ENCODE assay signal across 8 cellular contexts in the genomic region with DNA sequence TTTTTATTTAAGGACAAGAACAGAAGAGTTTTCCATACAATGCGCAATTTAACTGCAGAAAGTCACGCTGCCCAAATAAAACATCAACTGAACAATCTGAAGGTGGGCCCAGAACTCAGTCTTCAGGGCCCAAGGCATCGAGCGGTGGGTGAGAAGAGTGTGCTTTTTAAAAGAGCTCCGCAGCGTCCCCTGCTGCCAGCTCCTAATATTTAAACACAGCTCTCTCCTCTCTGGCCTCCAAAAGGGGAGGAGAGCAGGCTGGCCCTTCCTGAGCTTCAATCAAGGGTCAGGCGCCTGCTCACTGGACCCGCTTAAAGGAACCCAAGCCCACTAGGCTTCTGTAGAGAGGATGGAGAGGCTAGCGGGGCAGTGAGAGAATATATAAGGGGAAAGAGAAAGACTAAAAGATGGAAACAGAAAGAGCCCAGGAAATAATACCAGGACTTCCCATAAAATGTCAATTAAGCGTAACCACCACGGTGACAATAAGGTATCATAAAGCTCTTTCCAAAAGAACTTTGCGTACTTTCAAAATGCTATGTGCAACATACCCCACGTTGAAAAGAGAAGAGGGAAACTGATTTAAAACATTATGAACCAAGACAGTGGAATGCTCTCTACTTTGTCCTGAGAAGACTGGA. TPM values are rescaled to one million over a fixed set of nuclear protein-coding genes. Genes with fewer than 3 reads are reported as not detected.
DNase-seq lines count a peak whose midpoint lies in the region; ATAC-seq, FAIRE-seq and TF ChIP-seq lines count a peak whose summit lies in the region.

No MANE protein-coding gene starts in this region.

- TF ChIP-seq EP300 in SK-N-SH (IDR thresholded peaks at IDR 0.05; ENCODE audit: borderline replicate concordance in 1 of 2, low read depth in 1 of 2, low read length in 1 of 2) = no peak

- H4K91ac ChIP-seq in trophoblast cell (ENCODE audit: low read depth, low read length) = no peak overlapping the region

- no peak overlapping the region for H3K18ac ChIP-seq in trophoblast cell (ENCODE audit: low read length)

- intact Hi-C loops in head of caudate nucleus (cut with DNase I) = loop anchor here (5.0 kb wide), 3 partner anchors 51 to 209 kb away; a partner anchor contains a TSS

- TF ChIP-seq RAD21 in SK-N-SH (IDR thresholded peaks at IDR 0.05; ENCODE audit: low read length) = peak; percentile 83

- H3K4me1 ChIP-seq in Karpas-422 (ENCODE audit: low read length) = peaks cover 80% of the 10 kb centered on the region
- H3K4me1 ChIP-seq in SK-N-SH (ENCODE audit: control insufficient read depth in 1 of 2, insufficient read depth in 2 of 2, low read depth in 1 of 2, low read length in 1 of 2) = peaks cover 12 to 52% of the 10 kb centered on the region in 2 experiments; a peak in 2 of 4 replicates
- peaks cover 10% of the 10 kb centered on the region in 2 experiments for H3K4me1 ChIP-seq in trophoblast cell (ENCODE audit: control insufficient read depth in 1 of 2, insufficient read depth in 2 of 2, low read length in 2 of 2)

- H2AFZ ChIP-seq in Karpas-422 (ENCODE audit: low read length) (no peak overlapping the region), SK-N-SH (ENCODE audit: low read depth) (no peak overlapping the region), trophoblast cell (ENCODE audit: insufficient read depth, low read length, poor library complexity) (no peak overlapping the region)

- H3K9me3 ChIP-seq in Karpas-422 (ENCODE audit: low read length) (no peaks in the 10 kb centered on the region), SK-N-SH (no peaks in the 10 kb centered on the region), trophoblast cell (ENCODE audit: insufficient read depth, low read depth, low read length) (peaks cover 5% of the 10 kb centered on the region)

- H3K9ac ChIP-seq in Karpas-422 (ENCODE audit: low read length) (peak overlapping the region; percentile 96), SK-N-SH (no peak overlapping the region), trophoblast cell (ENCODE audit: low read length) (no peak overlapping the region)

- DNase-seq in DMS53 treated with DMSO at 0.1 percent for 48 hours (lab: John Stamatoyannopoulos, UW; ENCODE audit: unreplicated experiment) (peak; percentile 42), Karpas-422 (peak; percentile 95), SK-N-SH (peak; percentile 84), head of caudate nucleus (peak; percentile 75 to 97 (median 91)), trophoblast cell (peak; percentile 76 to 91), urothelium cell line (ENCODE audit: low spot score) (peak; percentile 72)
- peak; percentile 76 for DNase-seq in activated naive CD8-positive, alpha-beta T cell treated with anti-CD3 and anti-CD28 coated beads, Interleukin-2, amount 10 ng/mL, durations not matched to agents 7 days and 5 days

- peak; percentile 41 for ATAC-seq in GM21529 (IDR thresholded peaks at IDR 0.05; ENCODE audit: unreplicated experiment)
- ATAC-seq in activated naive CD8-positive, alpha-beta T cell treated with anti-CD3 and anti-CD28 coated beads, Interleukin-2, amount 10 ng/mL, durations not matched to agents 7 days and 5 days (ENCODE audit: low read depth) = peak; percentile 31

- H4K20me1 ChIP-seq in Karpas-422 (ENCODE audit: insufficient read depth, low read depth, low read length) (peaks cover 11% of the 10 kb centered on the region; the same call in 1 of the 2 replicates), SK-N-SH (ENCODE audit: insufficient read depth) (peaks cover 17% of the 10 kb centered on the region; the same call in 1 of the 2 replicates)

- H3K9me2 ChIP-seq in Karpas-422 (replicated peaks; ENCODE audit: insufficient read depth, low read length) (no peaks in the 10 kb centered on the region), SK-N-SH (no peaks in the 10 kb centered on the region)

- H3K36me3 ChIP-seq in Karpas-422 (ENCODE audit: insufficient read depth, low read length) (0 out of 2 replicates have a peak, but pooled peaks cover 3% of the 10 kb centered on the region), SK-N-SH (replicated peaks in 1 of 2; ENCODE audit: control insufficient read depth in 1 of 2, insufficient read depth in 2 of 2, low read length in 1 of 2) (no peaks in the 10 kb centered on the region), trophoblast cell (ENCODE audit: control insufficient read depth in 1 of 2, insufficient read depth in 2 of 2, low read length in 2 of 2) (no peaks in the 10 kb centered on the region)

- H4K8ac ChIP-seq in trophoblast cell (ENCODE audit: low read depth, low read length) = no peak overlapping the region

- H3K27me3 Mint-ChIP-seq in activated naive CD8-positive, alpha-beta T cell treated with anti-CD3 and anti-CD28 coated beads, Interleukin-2, amount 10 ng/mL, durations not matched to agents 7 days and 5 days = peaks cover 16% of the 10 kb centered on the region

- H3K36me3 Mint-ChIP-seq in activated naive CD8-positive, alpha-beta T cell treated with anti-CD3 and anti-CD28 coated beads, Interleukin-2, amount 10 ng/mL, durations not matched to agents 7 days and 5 days = peaks cover 3% of the 10 kb centered on the region

- no peak overlapping the region for H2BK120ac ChIP-seq in trophoblast cell (ENCODE audit: insufficient read depth, low read length, poor library complexity)

- H3K79me1 ChIP-seq in trophoblast cell (ENCODE audit: low read length) = peaks cover 7% of the 10 kb centered on the region

- no peak overlapping the region for H3K14ac ChIP-seq in trophoblast cell (ENCODE audit: low read length)

- H3K4me2 ChIP-seq in Karpas-422 (ENCODE audit: low read depth, low read length, poor library complexity, severe bottlenecking) = peak overlapping the region; percentile 75
- no peak overlapping the region for H3K4me2 ChIP-seq in SK-N-SH
- no peak overlapping the region for H3K4me2 ChIP-seq in trophoblast cell (ENCODE audit: low read length)

- H3K27me3 ChIP-seq in Karpas-422 (ENCODE audit: low read length) (no peaks in the 10 kb centered on the region), SK-N-SH (ENCODE audit: insufficient read depth) (no peaks in the 10 kb centered on the region), trophoblast cell (ENCODE audit: insufficient read depth, low read length) (no peaks in the 10 kb centered on the region)

- no peaks in the 10 kb centered on the region for H3K9me3 Mint-ChIP-seq in activated naive CD8-positive, alpha-beta T cell treated with anti-CD3 and anti-CD28 coated beads, Interleukin-2, amount 10 ng/mL, durations not matched to agents 7 days and 5 days

- CTCF ChIA-PET in SK-N-SH (lab: Yijun Ruan, JAX) = interaction anchor here (0.6 to 7.9 kb wide), 49 partner anchors 8 to 236 kb away, joined by 3 to 192 read pairs (median 5); no protein-coding TSS in a partner anchor

- H3K4me3 ChIP-seq in Karpas-422 (ENCODE audit: low read length) (peak overlapping the region; percentile 93), SK-N-SH (ENCODE audit: low read depth in 2 of 2, low read length in 1 of 2) (no peak overlapping the region), trophoblast cell (ENCODE audit: low read depth, low read length) (no peak overlapping the region)

- H2BK12ac ChIP-seq in trophoblast cell (ENCODE audit: low read length) = no peak overlapping the region

- H3K79me2 ChIP-seq in Karpas-422 (ENCODE audit: low read length) (peaks cover 80% of the 10 kb centered on the region), SK-N-SH (ENCODE audit: insufficient read depth) (peaks cover 40% of the 10 kb centered on the region; the same call in 1 of the 2 replicates), trophoblast cell (ENCODE audit: control insufficient read depth, insufficient read depth, low read length, poor library complexity) (peaks cover 7% of the 10 kb centered on the region)

- H4K12ac ChIP-seq in trophoblast cell (ENCODE audit: low read depth, low read length) = no peak overlapping the region

- H3K4me1 Mint-ChIP-seq in activated naive CD8-positive, alpha-beta T cell treated with anti-CD3 and anti-CD28 coated beads, Interleukin-2, amount 10 ng/mL, durations not matched to agents 7 days and 5 days = peaks cover 40% of the 10 kb centered on the region

- peaks cover 21% of the 10 kb centered on the region for H3F3A ChIP-seq in SK-N-SH (replicated peaks; ENCODE audit: insufficient read depth)

- peak overlapping the region; percentile 54 for H3K27ac Mint-ChIP-seq in activated naive CD8-positive, alpha-beta T cell treated with anti-CD3 and anti-CD28 coated beads, Interleukin-2, amount 10 ng/mL, durations not matched to agents 7 days and 5 days

- WGBS in SK-N-SH (ENCODE audit: low lambda C conversion rate) = 44% methylated on average over 13 of the region's 13 CpGs
- WGBS in trophoblast cell (ENCODE audit: extremely low coverage, insufficient coverage, insufficient read length) = no CpG with 5 or more reads among the region's 13 CpGs

- H3K27ac ChIP-seq in Karpas-422 (ENCODE audit: low read length) = peak overlapping the region; percentile 95
- H3K27ac ChIP-seq in SK-N-SH (ENCODE audit: low read depth in 2 of 2, low read length in 1 of 2) = no peak overlapping the region; a peak in 1 of 4 replicates
- H3K27ac ChIP-seq in trophoblast cell (ENCODE audit: low read depth, low read length) = no peak overlapping the region

- peak; percentile 84 for TF ChIP-seq CTCF in SK-N-SH (IDR thresholded peaks at IDR 0.05)

- no peak overlapping the region for H2AK5ac ChIP-seq in trophoblast cell (ENCODE audit: low read length)

- H2BK5ac ChIP-seq in trophoblast cell (ENCODE audit: low read depth, low read length, poor library complexity) = no peak overlapping the region

- FAIRE-seq in urothelium cell line (lab: Jason Lieb, UNC) = no peak

- POLR2A ChIA-PET in SK-N-SH (lab: Yijun Ruan, JAX) = interaction anchor here (0.7 to 1.5 kb wide), 5 partner anchors 11 to 206 kb away, joined by 3 to 5 read pairs (median 3); no protein-coding TSS in a partner anchor
- POLR2A ChIA-PET in activated naive CD8-positive, alpha-beta T cell treated with anti-CD3 and anti-CD28 coated beads, Interleukin-2, amount 10 ng/mL, durations not matched to agents 7 days and 5 days (lab: Charles Lee) = interaction anchor here (0.9 to 2.5 kb wide), 8 partner anchors 23 to 202 kb away, joined by 3 to 12 read pairs (median 6); no protein-coding TSS in a partner anchor

- no peak overlapping the region for H3K23ac ChIP-seq in trophoblast cell (ENCODE audit: low read length)

- peak overlapping the region; percentile 65 for H3K4me3 Mint-ChIP-seq in activated naive CD8-positive, alpha-beta T cell treated with anti-CD3 and anti-CD28 coated beads, Interleukin-2, amount 10 ng/mL, durations not matched to agents 7 days and 5 days

- H3K4ac ChIP-seq in trophoblast cell (ENCODE audit: low read depth, low read length) = no peak overlapping the region

RNA-seq across cellular contexts. Expression of a gene that starts 2.8 kb away (rescaled TPM):
- 72.5 and 148 TPM in 2 replicates for total RNA-seq in Karpas-422 (2014; rRNA removed; shearing (Covaris generic); ENCODE audit: low replicate concordance)
- polyA plus RNA-seq in SK-N-SH (2012; rRNA removed) = 5.2 and 5.6 TPM in 2 replicates
- 2.2 and 3.6 TPM in 2 replicates for polyA plus RNA-seq in SK-N-SH (2012; cell fraction: cytosol; rRNA removed)
- 11.3 and 11.7 TPM in 2 replicates for polyA plus RNA-seq in SK-N-SH (2012; cell fraction: nucleus; rRNA removed)
- 10 to 100 TPM; 29.8 to 33.0 TPM for total RNA-seq in activated naive CD8-positive, alpha-beta T cell treated with anti-CD3 and anti-CD28 coated beads, Interleukin-2, amount 10 ng/mL, durations not matched to agents 7 days and 5 days
- polyA plus RNA-seq in trophoblast cell (2013) = 5.8 and 6.2 TPM in 2 replicates

RNA-seq across cellular contexts. Expression of a gene that starts 50.3 kb away (rescaled TPM):
- total RNA-seq in Karpas-422 (2014; rRNA removed; shearing (Covaris generic); ENCODE audit: low replicate concordance) = 24.9 and 38.3 TPM in 2 replicates
- polyA plus RNA-seq in SK-N-SH (2012; rRNA removed) = 13.5 and 14.0 TPM in 2 replicates
- 17.5 and 20.0 TPM in 2 replicates for polyA plus RNA-seq in SK-N-SH (2012; cell fraction: cytosol; rRNA removed)
- polyA plus RNA-seq in SK-N-SH (2012; cell fraction: nucleus; rRNA removed) = 6.1 and 11.5 TPM in 2 replicates
- 10 to 100 TPM; 22.0 to 22.8 TPM for total RNA-seq in activated naive CD8-positive, alpha-beta T cell treated with anti-CD3 and anti-CD28 coated beads, Interleukin-2, amount 10 ng/mL, durations not matched to agents 7 days and 5 days
- polyA plus RNA-seq in trophoblast cell (2013) = 7.9 and 8.4 TPM in 2 replicates

Comparison
In these comparisons a context has a peak if more than half of its experiments do, and no peak if none do; other contexts are left out.
1. DNase-seq: peak in every context shown above with its lines; median percentile 95 in Karpas-422; 91 in head of caudate nucleus; 84 in SK-N-SH; 84 in trophoblast cell; 76 in activated naive CD8-positive, alpha-beta T cell treated with anti-CD3 and anti-CD28 coated beads, Interleukin-2, amount 10 ng/mL, durations not matched to agents 7 days and 5 days; 72 in urothelium cell line; 42 in DMS53 treated with DMSO at 0.1 percent for 48 hours.